In the genomic region with DNA sequence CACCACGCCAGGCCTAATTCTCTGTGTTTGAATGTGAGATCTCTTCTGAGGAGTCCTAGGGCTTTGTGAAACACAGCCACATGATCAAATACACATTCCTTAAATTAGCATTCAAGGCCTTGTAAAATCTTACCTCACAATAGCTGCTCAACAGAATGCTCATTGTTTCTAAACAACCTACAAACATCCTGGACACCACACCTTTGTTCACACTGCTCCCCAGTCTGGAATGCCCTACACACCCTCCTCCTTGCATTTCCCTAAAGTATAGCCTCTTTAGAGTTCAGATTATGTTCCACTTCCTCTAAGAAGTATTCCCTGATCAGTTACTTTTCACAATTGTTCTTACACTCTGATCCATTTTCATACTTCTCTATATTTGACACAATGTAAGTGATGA, we compare ENCODE assay signal across 17 cellular contexts.
"Had no signal": no experiment of that assay in that cellular context is flagged by ENCODE, and none has a peak within 500 bp of the region (broad histone marks: within the 10 kb centered on the region; RNA-seq: fewer than 3 reads in every experiment).

No MANE protein-coding gene starts in this region.

- H3K4me3 Mint-ChIP-seq: activated naive CD8-positive, alpha-beta T cell treated with anti-CD3 and anti-CD28 coated beads for 36 hours; activated T-helper 1 cell treated with anti-CD3 and anti-CD28 coated beads, Interleukin-12 subunit alpha, Interleukin-12 subunit beta, Interleukin-2, Interleukin-4 antibody, amounts not matched to agents 30 ng/mL and 10 ng/mL and 1 ng/mL, durations not matched to agents 14 hours and 24 hours and 36 hours; brain; neural crest cell; stimulated activated naive CD8-positive, alpha-beta T cell treated with anti-CD3 and anti-CD28 coated beads, Interleukin-15, amount 100 ng/mL, for 72 hours had no signal

- ATAC-seq: psoas muscle; right lobe of liver; stimulated activated naive CD8-positive, alpha-beta T cell treated with anti-CD3 and anti-CD28 coated beads, Interleukin-15, amount 100 ng/mL, for 72 hours; upper lobe of right lung had no signal

- H3K4me1 Mint-ChIP-seq: activated naive CD8-positive, alpha-beta T cell treated with anti-CD3 and anti-CD28 coated beads for 36 hours; neural crest cell; stimulated activated naive CD8-positive, alpha-beta T cell treated with anti-CD3 and anti-CD28 coated beads, Interleukin-15, amount 100 ng/mL, for 72 hours had no signal

- H3K9me3 Mint-ChIP-seq: activated naive CD8-positive, alpha-beta T cell treated with anti-CD3 and anti-CD28 coated beads for 36 hours; activated T-helper 1 cell treated with anti-CD3 and anti-CD28 coated beads, Interleukin-12 subunit alpha, Interleukin-12 subunit beta, Interleukin-2, Interleukin-4 antibody, amounts not matched to agents 30 ng/mL and 10 ng/mL and 1 ng/mL, durations not matched to agents 14 hours and 24 hours and 36 hours; brain; neural crest cell had no signal

- H3K36me3 Mint-ChIP-seq: activated naive CD8-positive, alpha-beta T cell treated with anti-CD3 and anti-CD28 coated beads for 36 hours; brain had no signal

- H3K4me1 ChIP-seq: psoas muscle, right lobe of liver, spleen, upper lobe of right lung had no signal

- DNase-seq: activated CD4-positive, alpha-beta T cell treated with anti-CD3 and anti-CD28 coated beads, Interleukin-2, amount 50 U/mL, for 1 hour; activated CD4-positive, CD25-positive, alpha-beta regulatory T cell; activated CD8-positive, alpha-beta memory T cell treated with anti-CD3 and anti-CD28 coated beads for 24 hours; activated naive CD8-positive, alpha-beta T cell treated with anti-CD3 and anti-CD28 coated beads for 36 hours; amygdala; cerebellar nuclear complex; kidney glomerular epithelial cell; psoas muscle; right lobe of liver; spleen; stimulated activated naive CD8-positive, alpha-beta T cell treated with anti-CD3 and anti-CD28 coated beads, Interleukin-15, amount 100 ng/mL, for 72 hours; T-helper 2 cell; upper lobe of right lung had no signal

- H3K4me3 ChIP-seq: psoas muscle, right lobe of liver, spleen, upper lobe of right lung had no signal

- H3K36me3 ChIP-seq: right lobe of liver, spleen, upper lobe of right lung had no signal

- H3K27me3 ChIP-seq: right lobe of liver, spleen, upper lobe of right lung had no signal

- FAIRE-seq: TTC549 had no signal

- H3K27me3 Mint-ChIP-seq: activated naive CD8-positive, alpha-beta T cell treated with anti-CD3 and anti-CD28 coated beads for 36 hours; stimulated activated naive CD8-positive, alpha-beta T cell treated with anti-CD3 and anti-CD28 coated beads, Interleukin-15, amount 100 ng/mL, for 72 hours had no signal

- H3K27ac Mint-ChIP-seq: activated naive CD8-positive, alpha-beta T cell treated with anti-CD3 and anti-CD28 coated beads for 36 hours; activated T-helper 1 cell treated with anti-CD3 and anti-CD28 coated beads, Interleukin-12 subunit alpha, Interleukin-12 subunit beta, Interleukin-2, Interleukin-4 antibody, amounts not matched to agents 30 ng/mL and 10 ng/mL and 1 ng/mL, durations not matched to agents 14 hours and 24 hours and 36 hours; brain; stimulated activated naive CD8-positive, alpha-beta T cell treated with anti-CD3 and anti-CD28 coated beads, Interleukin-15, amount 100 ng/mL, for 72 hours had no signal

- H3K9me3 ChIP-seq: psoas muscle, right lobe of liver, spleen, upper lobe of right lung had no signal

- H3K27ac ChIP-seq: psoas muscle, right lobe of liver, spleen, upper lobe of right lung had no signal
